In genomic region chr15:65819563-65819960, GRCh38 we compare ENCODE assay signal across 10 cellular contexts. TPM values are rescaled to one million over a fixed set of nuclear protein-coding genes. Genes with fewer than 3 reads are reported as not detected.
DNase-seq lines count a peak whose midpoint lies in the region; ATAC-seq and TF ChIP-seq lines count a peak whose summit lies in the region.
"Had no signal": no experiment of that assay in that cellular context is flagged by ENCODE, and none has a peak within 500 bp of the region (broad histone marks: within the 10 kb centered on the region; RNA-seq: fewer than 3 reads in every experiment).

No MANE protein-coding gene starts in this region.

- H3K27ac ChIP-seq in spleen (peak overlapping the region; percentile 51 to 84 (median 79)), breast epithelium (no peak overlapping the region)

- WGBS in spleen, 5 donors: 66 to 82% (median 77%) methylated on average over 3 of the region's 3 CpGs

- no peak for ATAC-seq in GM18520 (IDR thresholded peaks at IDR 0.05; ENCODE audit: unreplicated experiment)
- ATAC-seq: HCT116 had no signal

- no peaks in the 10 kb centered on the region for H3K36me3 ChIP-seq in spleen
- H3K36me3 ChIP-seq in breast epithelium: no peaks in the 10 kb centered on the region

- intact Hi-C loops in spleen (cut with DNase I; ENCODE audit: low total_unique reads): no loop called here
- intact Hi-C loops in breast epithelium (cut with DNase I; ENCODE audit: low total_unique reads): no loop called here

- TF ChIP-seq CTCF in spleen (IDR thresholded peaks at IDR 0.05 in 8 of 11, conservative IDR thresholded peaks at IDR 0.05 in 3 of 11): no peak
- TF ChIP-seq CTCF in breast epithelium (IDR thresholded peaks at IDR 0.05): no peak

- H3K4me3 ChIP-seq in spleen (no peak overlapping the region), breast epithelium (no peak overlapping the region)

- H3K4me1 ChIP-seq in spleen: peaks cover 19 to 69% (median 36%) of the 10 kb centered on the region in 6 donors
- H3K4me1 ChIP-seq in breast epithelium: no peaks in the 10 kb centered on the region

- peak; percentile 21 for DNase-seq in SIG-M5 treated with dmso at 0.1 percent for 504 hours (lab: John Stamatoyannopoulos, UW; ENCODE audit: unreplicated experiment)
- no peak for DNase-seq in SIG-M5 (lab: John Stamatoyannopoulos, UW)
- DNase-seq in NCI-H1105 treated with DMSO at 0.1 percent for 48 hours (lab: John Stamatoyannopoulos, UW): peak; percentile 79
- peak; percentile 75 for DNase-seq in amniotic epithelial cell (ENCODE audit: low read depth)
- DNase-seq in spleen: no peak
- no peak for DNase-seq in stimulated activated CD4-positive, alpha-beta T cell treated with anti-CD3 and anti-CD28 coated beads, Interleukin-12 subunit alpha, Interleukin-12 subunit beta, amount 100 ng/mL, for 4 hours
- no peak for DNase-seq in breast epithelium (ENCODE audit: low spot score in 2 of 2)
- DNase-seq: substantia nigra had no signal

- TF ChIP-seq POLR2A in spleen (IDR thresholded peaks at IDR 0.05): no peak
- TF ChIP-seq POLR2A in breast epithelium (IDR thresholded peaks at IDR 0.05): no peak

- no peaks in the 10 kb centered on the region for H3K27me3 ChIP-seq in spleen (replicated peaks in 1 of 7)
- H3K27me3 ChIP-seq in breast epithelium: no peaks in the 10 kb centered on the region

- no peaks in the 10 kb centered on the region for H3K9me3 ChIP-seq in spleen
- no peaks in the 10 kb centered on the region for H3K9me3 ChIP-seq in breast epithelium

RNA-seq across cellular contexts. Expression of gene DENND4A, which starts 27.5 kb away (rescaled TPM):
- 10 to 100 TPM; 53.1 to 88.2 (median 61.5) TPM for total RNA-seq in spleen
- polyA plus RNA-seq in spleen: 10 to 100 TPM in 1 of 3 donors, 1 to 10 TPM in 2; 9.4 to 11.1 (median 9.9) TPM
- total RNA-seq in breast epithelium: 10 to 100 TPM; 25.3 to 59.0 (median 48.2) TPM

RNA-seq across cellular contexts. Expression of gene RAB11A, which starts 49.7 kb away (rescaled TPM):
- 100 to 1,000 TPM; 173 to 313 (median 255) TPM for total RNA-seq in spleen
- polyA plus RNA-seq in spleen: 100 to 1,000 TPM in 2 of 3 donors, 10 to 100 TPM in 1; 86.7 to 153 (median 128) TPM
- 100 to 1,000 TPM; 108 to 156 (median 147) TPM for total RNA-seq in breast epithelium

Comparison
In these comparisons a context has a peak if more than half of its experiments do, and no peak if none do; other contexts are left out.
1. DNase-seq: peak in SIG-M5 treated with dmso at 0.1 percent for 504 hours (single experiment), NCI-H1105 treated with DMSO at 0.1 percent for 48 hours (single experiment) and amniotic epithelial cell (single experiment); none in SIG-M5 (single experiment), spleen (single experiment), stimulated activated CD4-positive, alpha-beta T cell treated with anti-CD3 and anti-CD28 coated beads, Interleukin-12 subunit alpha, Interleukin-12 subunit beta, amount 100 ng/mL, for 4 hours (single experiment) and breast epithelium (0 of 2).
2. H3K27ac ChIP-seq: peak in spleen (8 of 8); none in breast epithelium (0 of 2).